In genomic region chr6:29736563-29736962, GRCh38 we compare ENCODE assay signal across 28 cellular contexts. TPM values are rescaled to one million over a fixed set of nuclear protein-coding genes. Genes with fewer than 3 reads are reported as not detected.
A peak's percentile ranks its signal among the peaks of the same experiment; 100 is the strongest.
DNase-seq lines count a peak whose midpoint lies in the region; ATAC-seq and TF ChIP-seq lines count a peak whose summit lies in the region.
"Had no signal": no experiment of that assay in that cellular context is flagged by ENCODE, and none has a peak within 500 bp of the region (broad histone marks: within the 10 kb centered on the region; RNA-seq: fewer than 3 reads in every experiment).

No MANE protein-coding gene starts in this region.

- intact Hi-C loops in Right ventricle myocardium inferior (cut with DNase I) (loop anchor here (2.0 kb wide), 1 partner anchor 56 kb away; no protein-coding TSS in a partner anchor), right cardiac atrium (cut with DNase I) (loop anchor here in 1 of 4 donors (10.0 kb wide), 1 partner anchor 98 kb away; no protein-coding TSS in a partner anchor), heart left ventricle (cut with DNase I) (loop anchor here in 3 of 10 donors (5.0 to 10.0 kb wide), 2 partner anchors 98 to 101 kb away; no protein-coding TSS in a partner anchor), left ventricle myocardium inferior (cut with micrococcal nuclease) (loop anchor here (10.0 kb wide), 1 partner anchor 98 kb away; no protein-coding TSS in a partner anchor), natural killer cell (cut with micrococcal nuclease) (no loop called here)

- H3K4me1 Mint-ChIP-seq in natural killer cell: peaks cover 11 to 21% of the 10 kb centered on the region in 2 donors

- H3K9me3 ChIP-seq in right cardiac atrium (ENCODE audit: control insufficient read depth, low read length) (no peaks in the 10 kb centered on the region), heart left ventricle (peaks cover 0 to 5% (median 0%) of the 10 kb centered on the region in 12 donors), right atrium auricular region (no peaks in the 10 kb centered on the region), left ventricle myocardium inferior (replicated peaks) (no peaks in the 10 kb centered on the region)
- H3K9me3 ChIP-seq: BE2C had no signal

- ATAC-seq in Right ventricle myocardium inferior (peak; percentile 59), right cardiac atrium (no peak), heart left ventricle (peak; percentile 42 to 87 (median 73)), natural killer cell (no peak)
- ATAC-seq: GM12878 had no signal

- H3K27ac ChIP-seq in right cardiac atrium (ENCODE audit: low read length): no peak overlapping the region
- H3K27ac ChIP-seq in heart left ventricle: peak overlapping the region in 4 of 12 donors; percentile 6 to 61 (median 31)
- no peak overlapping the region for H3K27ac ChIP-seq in right atrium auricular region
- peak overlapping the region; percentile 54 for H3K27ac ChIP-seq in left ventricle myocardium inferior (replicated peaks)
- H3K27ac ChIP-seq: BLaER1 had no signal

- TF ChIP-seq POLR2A in heart left ventricle (IDR thresholded peaks at IDR 0.05): no peak

- H3K4me3 ChIP-seq in right cardiac atrium (ENCODE audit: low read length) (no peak overlapping the region), heart left ventricle (no peak overlapping the region), right atrium auricular region (no peak overlapping the region), left ventricle myocardium inferior (no peak overlapping the region)
- H3K4me3 ChIP-seq: BLaER1, GM12878 had no signal

- TF ChIP-seq CTCF in heart left ventricle (IDR thresholded peaks at IDR 0.05) (no peak), right atrium auricular region (IDR thresholded peaks at IDR 0.05) (no peak), left ventricle myocardium inferior (IDR thresholded peaks at IDR 0.05; ENCODE audit: borderline replicate concordance) (no peak), natural killer cell (IDR thresholded peaks at IDR 0.05) (no peak)

- no peaks in the 10 kb centered on the region for H3K27me3 Mint-ChIP-seq in natural killer cell (ENCODE audit: low read depth in 2 of 2)
- H3K27me3 Mint-ChIP-seq: CD4-positive, alpha-beta memory T cell; CD4-positive, CD25-positive, alpha-beta regulatory T cell; CD8-positive, alpha-beta memory T cell had no signal

- H3K36me3 Mint-ChIP-seq in natural killer cell: peaks cover 8% of the 10 kb centered on the region
- H3K36me3 Mint-ChIP-seq: CD4-positive, CD25-positive, alpha-beta regulatory T cell had no signal

- WGBS in right cardiac atrium: 47% methylated on average over 2 of the region's 2 CpGs
- 22 to 40% (median 37%) methylated on average over 2 of the region's 2 CpGs for WGBS in heart left ventricle, 4 donors

- DNase-seq in Right ventricle myocardium inferior (ENCODE audit: missing footprints): no peak
- DNase-seq in right cardiac atrium: no peak
- DNase-seq in heart left ventricle: peak in 1 of 5 donors; percentile 50
- DNase-seq in right atrium auricular region (ENCODE audit: low spot score): no peak
- DNase-seq in left ventricle myocardium inferior: no peak
- no peak for DNase-seq in natural killer cell
- no peak for DNase-seq in hippocampal formation (lab: John Stamatoyannopoulos, UW)
- DNase-seq: 8988T; ACHN; BE2C; C1 segment of cervical spinal cord; CD4-positive, alpha-beta memory T cell; CD4-positive, CD25-positive, alpha-beta regulatory T cell; CD8-positive, alpha-beta memory T cell; COR-L47; DMS 273 treated with DMSO at 0.1 percent for 48 hours; DMS153; DMS53; DMS79; DND-41; EL; GDM1 had no signal

- H3K4me3 Mint-ChIP-seq in natural killer cell: no peak overlapping the region
- H3K4me3 Mint-ChIP-seq: CD14-positive monocyte; CD4-positive, alpha-beta memory T cell; CD4-positive, CD25-positive, alpha-beta regulatory T cell had no signal

- H3K4me1 ChIP-seq in right cardiac atrium (ENCODE audit: control insufficient read depth, insufficient read depth, low read length) (no peaks in the 10 kb centered on the region), heart left ventricle (peaks cover 0 to 19% (median 5%) of the 10 kb centered on the region in 12 donors), right atrium auricular region (peaks cover 0 to 6% of the 10 kb centered on the region in 2 donors), left ventricle myocardium inferior (peaks cover 16% of the 10 kb centered on the region)
- H3K4me1 ChIP-seq: BE2C had no signal

- H3K36me3 ChIP-seq in heart left ventricle (peaks cover 0 to 13% (median 0%) of the 10 kb centered on the region in 9 donors), right atrium auricular region (no peaks in the 10 kb centered on the region), left ventricle myocardium inferior (no peaks in the 10 kb centered on the region)
- H3K36me3 ChIP-seq: BE2C, BLaER1 had no signal

- no peak overlapping the region for H3K27ac Mint-ChIP-seq in natural killer cell
- H3K27ac Mint-ChIP-seq: CD4-positive, CD25-positive, alpha-beta regulatory T cell; CD8-positive, alpha-beta memory T cell had no signal

- H3K27me3 ChIP-seq in right cardiac atrium (ENCODE audit: control insufficient read depth, insufficient read depth): no peaks in the 10 kb centered on the region
- no peaks in the 10 kb centered on the region for H3K27me3 ChIP-seq in heart left ventricle
- H3K27me3 ChIP-seq in right atrium auricular region: no peaks in the 10 kb centered on the region
- H3K27me3 ChIP-seq in left ventricle myocardium inferior (ENCODE audit: low read depth): no peaks in the 10 kb centered on the region
- H3K27me3 ChIP-seq: BLaER1 had no signal

- no peaks in the 10 kb centered on the region for H3K9me3 Mint-ChIP-seq in natural killer cell
- H3K9me3 Mint-ChIP-seq: CD4-positive, CD25-positive, alpha-beta regulatory T cell had no signal

RNA-seq across cellular contexts. Expression of gene HLA-F, which starts 13.3 kb away (rescaled TPM):
- 32.6 TPM for total RNA-seq in Right ventricle myocardium inferior
- total RNA-seq in right cardiac atrium: 10 to 100 TPM; 26.8 to 50.5 (median 46.6) TPM
- 46.7 TPM for polyA plus RNA-seq in right cardiac atrium
- 100 to 1,000 TPM in 1 of 9 donors, 10 to 100 TPM in 8; 23.1 to 228 (median 34.7) TPM for total RNA-seq in heart left ventricle
- polyA plus RNA-seq in heart left ventricle: 10 to 100 TPM; 44.2 to 44.6 TPM
- total RNA-seq in right atrium auricular region: 10 to 100 TPM; 21.1 to 36.7 TPM
- 29.4 TPM for total RNA-seq in left ventricle myocardium inferior
- 1,000 to 10,000 TPM; 1,031 to 1,621 (median 1,125) TPM for total RNA-seq in natural killer cell
- total RNA-seq: A673, G401 had no signal

RNA-seq across cellular contexts. Expression of gene ZFP57, which starts 55.6 kb away (rescaled TPM):
- total RNA-seq in Right ventricle myocardium inferior (not detected), right cardiac atrium (1 to 10 TPM in 1 of 4 donors, under 1 TPM in 3; 0.32 to 1.8 (median 0.44) TPM), heart left ventricle (10 to 100 TPM in 1 of 9 donors, 1 to 10 TPM in 1, under 1 TPM in 1, not detected in 6; 0.75 to 18.1 (median 4.8) TPM), right atrium auricular region (10 to 100 TPM in 1 of 2 donors, under 1 TPM in 1; 0.30 to 12.6 TPM), left ventricle myocardium inferior (not detected), natural killer cell (10 to 100 TPM in 1 of 3 donors, 1 to 10 TPM in 1, not detected in 1; 2.9 to 12.8 TPM)
- polyA plus RNA-seq in right cardiac atrium (0.77 TPM), heart left ventricle (under 1 TPM in 1 of 2 donors, not detected in 1; 0.06 TPM)
- total RNA-seq: A673; CD4-positive, alpha-beta memory T cell; G401; GM12878 had no signal
- polyA plus RNA-seq: AG04450, CD14-positive monocyte, GM12878 had no signal

Comparison
In these comparisons a context has a peak if more than half of its experiments do, and no peak if none do; other contexts are left out.
1. ATAC-seq: peak in Right ventricle myocardium inferior (single experiment) and heart left ventricle (4 of 4); none in right cardiac atrium (0 of 2) and natural killer cell (0 of 3).
2. RNA of gene HLA-F, which starts 13.3 kb away (total RNA-seq): 1,031 to 1,621 TPM in natural killer cell; 26.8 to 50.5 TPM in right cardiac atrium, 21.1 to 36.7 TPM in right atrium auricular region, 23.1 to 228 TPM in heart left ventricle, 32.6 TPM in Right ventricle myocardium inferior (single experiment) and 29.4 TPM in left ventricle myocardium inferior (single experiment); every median in the first group is over 4 times any median in the second.